Comparison of ENCODE assay signal across 22 cellular contexts in genomic region chr2:88852753-88853402, GRCh38.
DNase-seq lines count a peak whose midpoint lies in the region; ATAC-seq, FAIRE-seq and TF ChIP-seq lines count a peak whose summit lies in the region.
"Had no signal": no experiment of that assay in that cellular context is flagged by ENCODE, and none has a peak within 500 bp of the region (broad histone marks: within the 10 kb centered on the region; RNA-seq: fewer than 3 reads in every experiment).

No MANE protein-coding gene starts in this region.

- peaks cover 0 to 15% (median 0%) of the 10 kb centered on the region in 4 donors for H3K27me3 ChIP-seq in esophagus muscularis mucosa
- H3K27me3 ChIP-seq: breast epithelium, upper lobe of left lung had no signal

- no peaks in the 10 kb centered on the region for H3K9me3 ChIP-seq in esophagus muscularis mucosa
- H3K9me3 ChIP-seq: breast epithelium, heart right ventricle, psoas muscle, upper lobe of left lung had no signal

- no peak overlapping the region for H3K4me3 ChIP-seq in esophagus muscularis mucosa
- H3K4me3 ChIP-seq: breast epithelium, dorsolateral prefrontal cortex, heart right ventricle, psoas muscle, upper lobe of left lung had no signal

- no peaks in the 10 kb centered on the region for H3K36me3 ChIP-seq in esophagus muscularis mucosa
- H3K36me3 ChIP-seq: breast epithelium, heart right ventricle, upper lobe of left lung had no signal

- POLR2A ChIA-PET in activated B cell treated with CpG ODN at 0.5 μM for 24 hours (lab: Charles Lee), result interaction anchor here (18.4 to 24.5 kb wide), 2 partner anchors 5 to 11 kb away, joined by 1820 read pairs; no protein-coding TSS in a partner anchor

- 73% methylated on average over 3 of the region's 3 CpGs for WGBS in esophagus muscularis mucosa

- TF ChIP-seq CTCF in activated B cell treated with CpG ODN at 0.5 μM for 24 hours (IDR thresholded peaks at IDR 0.05), result no peak
- no peak for TF ChIP-seq CTCF in esophagus muscularis mucosa (IDR thresholded peaks at IDR 0.05)

- no peak overlapping the region for H3K27ac ChIP-seq in esophagus muscularis mucosa (replicated peaks in 1 of 4)
- H3K27ac ChIP-seq: breast epithelium, C4-2B, dorsolateral prefrontal cortex, heart right ventricle, psoas muscle, upper lobe of left lung had no signal

- peaks cover 35% of the 10 kb centered on the region for H3K36me3 Mint-ChIP-seq in activated B cell treated with CpG ODN at 0.5 μM for 24 hours (ENCODE audit: low read depth)
- peaks cover 7% of the 10 kb centered on the region for H3K36me3 Mint-ChIP-seq in stimulated activated effector memory CD8-positive, alpha-beta T cell treated with anti-CD3 and anti-CD28 coated beads, Interleukin-12 subunit alpha, Interleukin-12 subunit beta, amount 100 ng/mL, for 72 hours

- peak overlapping the region; percentile 63 for H3K4me3 Mint-ChIP-seq in activated B cell treated with CpG ODN at 0.5 μM for 24 hours
- H3K4me3 Mint-ChIP-seq in stimulated activated effector memory CD8-positive, alpha-beta T cell treated with anti-CD3 and anti-CD28 coated beads, Interleukin-12 subunit alpha, Interleukin-12 subunit beta, amount 100 ng/mL, for 72 hours, result no peak overlapping the region
- H3K4me3 Mint-ChIP-seq: T-helper 1 cell treated with Interleukin-12 subunit alpha and Interleukin-12 subunit beta and Interleukin-4 antibody, amounts not matched to agents 30 μg/mL and 1 μg/mL, for 36 hours had no signal

- peaks cover 94% of the 10 kb centered on the region for H3K4me1 Mint-ChIP-seq in activated B cell treated with CpG ODN at 0.5 μM for 24 hours
- no peaks in the 10 kb centered on the region for H3K4me1 Mint-ChIP-seq in stimulated activated effector memory CD8-positive, alpha-beta T cell treated with anti-CD3 and anti-CD28 coated beads, Interleukin-12 subunit alpha, Interleukin-12 subunit beta, amount 100 ng/mL, for 72 hours

- TF ChIP-seq EP300 in esophagus muscularis mucosa (IDR thresholded peaks at IDR 0.05), result no peak

- DNase-seq in NCI-H345 (lab: John Stamatoyannopoulos, UW), result peak; percentile 9
- DNase-seq in NCI-H345 treated with DMSO at 0.1 percent for 48 hours (lab: John Stamatoyannopoulos, UW; ENCODE audit: unreplicated experiment), result no peak
- no peak for DNase-seq in HTR-8/SVneo (ENCODE audit: insufficient read length, low spot score)
- no peak for DNase-seq in activated B cell treated with CpG ODN at 0.5 μM for 24 hours
- no peak for DNase-seq in stimulated activated effector memory CD8-positive, alpha-beta T cell treated with anti-CD3 and anti-CD28 coated beads, Interleukin-12 subunit alpha, Interleukin-12 subunit beta, amount 100 ng/mL, for 72 hours (ENCODE audit: low spot score in 2 of 2)
- DNase-seq in esophagus muscularis mucosa (ENCODE audit: extremely low spot score), result no peak
- DNase-seq: 8988T; activated CD4-positive, CD25-positive, alpha-beta regulatory T cell; dorsolateral prefrontal cortex; heart right ventricle; NCI-H1417; NCI-H2171; psoas muscle; Right ventricle myocardium superior; stimulated activated CD4-positive, alpha-beta T cell treated with anti-CD3 and anti-CD28 coated beads, Interleukin-12 subunit alpha, Interleukin-12 subunit beta, amount 100 ng/mL, for 4 hours; upper lobe of left lung had no signal

- FAIRE-seq in HTR-8/SVneo (lab: Jason Lieb, UNC), result peak; percentile 49
- FAIRE-seq: keratinocyte had no signal

- peaks cover 4% of the 10 kb centered on the region for H3K9me3 Mint-ChIP-seq in activated B cell treated with CpG ODN at 0.5 μM for 24 hours
- no peaks in the 10 kb centered on the region for H3K9me3 Mint-ChIP-seq in stimulated activated effector memory CD8-positive, alpha-beta T cell treated with anti-CD3 and anti-CD28 coated beads, Interleukin-12 subunit alpha, Interleukin-12 subunit beta, amount 100 ng/mL, for 72 hours
- H3K9me3 Mint-ChIP-seq: T-helper 1 cell treated with Interleukin-12 subunit alpha and Interleukin-12 subunit beta and Interleukin-4 antibody, amounts not matched to agents 30 μg/mL and 1 μg/mL, for 36 hours had no signal

- intact Hi-C loops in activated B cell treated with CpG ODN at 0.5 μM for 24 hours (cut with micrococcal nuclease), result no loop called here
- intact Hi-C loops in esophagus muscularis mucosa (cut with DNase I), result no loop called here

- CTCF ChIA-PET in activated B cell treated with CpG ODN at 0.5 μM for 24 hours (lab: Charles Lee), result interaction anchor here (1.0 to 3.5 kb wide), 3 partner anchors 12 to 21 kb away, joined by 3 to 11 read pairs (median 5); no protein-coding TSS in a partner anchor

- peak overlapping the region; percentile 93 for H3K27ac Mint-ChIP-seq in activated B cell treated with CpG ODN at 0.5 μM for 24 hours
- H3K27ac Mint-ChIP-seq in stimulated activated effector memory CD8-positive, alpha-beta T cell treated with anti-CD3 and anti-CD28 coated beads, Interleukin-12 subunit alpha, Interleukin-12 subunit beta, amount 100 ng/mL, for 72 hours, result no peak overlapping the region
- H3K27ac Mint-ChIP-seq: T-helper 1 cell treated with Interleukin-12 subunit alpha and Interleukin-12 subunit beta and Interleukin-4 antibody, amounts not matched to agents 30 μg/mL and 1 μg/mL, for 36 hours had no signal

- H3K4me1 ChIP-seq in esophagus muscularis mucosa, result peaks cover 0 to 3% (median 0%) of the 10 kb centered on the region in 4 donors
- H3K4me1 ChIP-seq: breast epithelium, psoas muscle had no signal

- ATAC-seq in activated B cell treated with CpG ODN at 0.5 μM for 24 hours (ENCODE audit: low read depth) (no peak), HG03196 (IDR thresholded peaks at IDR 0.05; ENCODE audit: unreplicated experiment) (no peak), GM21360 (IDR thresholded peaks at IDR 0.05; ENCODE audit: unreplicated experiment) (no peak)
- peak; percentile 44 for ATAC-seq in stimulated activated effector memory CD8-positive, alpha-beta T cell treated with anti-CD3 and anti-CD28 coated beads, Interleukin-12 subunit alpha, Interleukin-12 subunit beta, amount 100 ng/mL, for 72 hours
- ATAC-seq: heart right ventricle, psoas muscle had no signal

- TF ChIP-seq POLR2A in esophagus muscularis mucosa (IDR thresholded peaks at IDR 0.05; ENCODE audit: low read depth), result no peak

- H3K27me3 Mint-ChIP-seq in activated B cell treated with CpG ODN at 0.5 μM for 24 hours, result no peaks in the 10 kb centered on the region
